Comparison of ENCODE assay signal across 6 cellular contexts in genomic region chr7:69541769-69542432, GRCh38. TPM values are rescaled to one million over a fixed set of nuclear protein-coding genes. Genes with fewer than 3 reads are reported as not detected.
DNase-seq lines count a peak whose midpoint lies in the region; ATAC-seq lines count a peak whose summit lies in the region.
"Not testable (repeated sequence)": the region's sequence is repeated elsewhere in the genome, so short reads cannot be mapped to it uniquely, and the experiment has no call there.

No MANE protein-coding gene starts in this region.

- H3K27me3 ChIP-seq in mesendoderm (ENCODE audit: insufficient read depth, low read length, poor library complexity): not testable (repeated sequence)

- H3K9me3 Mint-ChIP-seq in stimulated activated memory B cell treated with anti-CD40 and anti-IgM and Interleukin-4, amounts not matched to agents 10 μg/mL and 1 μg/mL and 100 μg/mL, for 72 hours: not testable (repeated sequence)

- not testable (repeated sequence) for H3K4me2 ChIP-seq in mesendoderm (ENCODE audit: low read length)

- H3K18ac ChIP-seq in mesendoderm (ENCODE audit: low read length): not testable (repeated sequence)

- H4K5ac ChIP-seq in mesendoderm (ENCODE audit: low read length): not testable (repeated sequence)

- H3K27ac Mint-ChIP-seq in stimulated activated memory B cell treated with anti-CD40 and anti-IgM and Interleukin-4, amounts not matched to agents 10 μg/mL and 1 μg/mL and 100 μg/mL, for 72 hours: not testable (repeated sequence)

- not testable (repeated sequence) for H3K23ac ChIP-seq in mesendoderm (ENCODE audit: low read length)

- H2AK5ac ChIP-seq in mesendoderm (ENCODE audit: low read length): not testable (repeated sequence)

- ATAC-seq in GM18868 (IDR thresholded peaks at IDR 0.05; ENCODE audit: unreplicated experiment): peak; percentile 62
- ATAC-seq in stimulated activated memory B cell treated with anti-CD40 and anti-IgM and Interleukin-4, amounts not matched to agents 10 μg/mL and 1 μg/mL and 100 μg/mL, for 72 hours: peak; percentile 45

- not testable (repeated sequence) for H4K8ac ChIP-seq in mesendoderm (ENCODE audit: low read depth, low read length)

- not testable (repeated sequence) for H3K4ac ChIP-seq in mesendoderm (ENCODE audit: low read depth, low read length)

- not testable (repeated sequence) for H3K4me1 Mint-ChIP-seq in stimulated activated memory B cell treated with anti-CD40 and anti-IgM and Interleukin-4, amounts not matched to agents 10 μg/mL and 1 μg/mL and 100 μg/mL, for 72 hours

- H3K56ac ChIP-seq in mesendoderm (ENCODE audit: low read length): not testable (repeated sequence)

- H3K4me3 ChIP-seq in mesendoderm (ENCODE audit: low read length): not testable (repeated sequence)

- in situ Hi-C loops in Caki2 (cut with HindIII; ENCODE audit: low pct_unique_long_range_greater_than_20kb, low sequenced_read_pairs): not testable (repeated sequence)

- H3K79me1 ChIP-seq in mesendoderm (ENCODE audit: low read length): not testable (repeated sequence)

- not testable (repeated sequence) for H2BK120ac ChIP-seq in mesendoderm (ENCODE audit: low read depth, low read length)

- not testable (repeated sequence) for H2BK15ac ChIP-seq in mesendoderm (replicated peaks; ENCODE audit: low read depth)

- H3K36me3 ChIP-seq in mesendoderm (ENCODE audit: control insufficient read depth, insufficient read depth, low read length): not testable (repeated sequence)

- no CpG with 5 or more reads among the region's 6 CpGs for WGBS in mesendoderm (ENCODE audit: extremely low coverage, insufficient coverage, low lambda C conversion rate)

- DNase-seq in Caki2 (ENCODE audit: low read depth) (peak; percentile 46), astrocyte of the hippocampus (ENCODE audit: low read depth, low spot score) (peak; percentile 13), islet precursor cell (peak; percentile 66), mesendoderm (peak; percentile 63)

- not testable (repeated sequence) for H3K27ac ChIP-seq in mesendoderm (ENCODE audit: low read depth, low read length)

- not testable (repeated sequence) for H3K36me3 Mint-ChIP-seq in stimulated activated memory B cell treated with anti-CD40 and anti-IgM and Interleukin-4, amounts not matched to agents 10 μg/mL and 1 μg/mL and 100 μg/mL, for 72 hours

- not testable (repeated sequence) for H3K27me3 Mint-ChIP-seq in stimulated activated memory B cell treated with anti-CD40 and anti-IgM and Interleukin-4, amounts not matched to agents 10 μg/mL and 1 μg/mL and 100 μg/mL, for 72 hours

- not testable (repeated sequence) for H2BK5ac ChIP-seq in mesendoderm (ENCODE audit: low read length)

- not testable (repeated sequence) for H3K9ac ChIP-seq in mesendoderm (ENCODE audit: low read length)

- not testable (repeated sequence) for H3K79me2 ChIP-seq in mesendoderm (ENCODE audit: control insufficient read depth, insufficient read depth, low read length)

- H3K4me3 Mint-ChIP-seq in stimulated activated memory B cell treated with anti-CD40 and anti-IgM and Interleukin-4, amounts not matched to agents 10 μg/mL and 1 μg/mL and 100 μg/mL, for 72 hours: not testable (repeated sequence)

- H3K4me1 ChIP-seq in mesendoderm (ENCODE audit: control insufficient read depth, low read depth, low read length): not testable (repeated sequence)

RNA-seq across cellular contexts. Expression of gene AUTS2, which starts 56.4 kb away (rescaled TPM):
- 2.3 and 7.0 TPM in 2 replicates for total RNA-seq in Caki2 (2014; rRNA removed; shearing (Covaris generic); ENCODE audit: low replicate concordance)
- 36.3 TPM for polyA plus RNA-seq in mesendoderm (2013, experiment 1 of 2)
- polyA plus RNA-seq in mesendoderm (2013, experiment 2 of 2): 35.5 TPM

Comparison
In these comparisons a context has a peak if more than half of its experiments do, and no peak if none do; other contexts are left out.
1. DNase-seq: peak in every context shown above with its lines; median percentile 66 in islet precursor cell; 63 in mesendoderm; 46 in Caki2; 13 in astrocyte of the hippocampus.